In the genomic region with DNA sequence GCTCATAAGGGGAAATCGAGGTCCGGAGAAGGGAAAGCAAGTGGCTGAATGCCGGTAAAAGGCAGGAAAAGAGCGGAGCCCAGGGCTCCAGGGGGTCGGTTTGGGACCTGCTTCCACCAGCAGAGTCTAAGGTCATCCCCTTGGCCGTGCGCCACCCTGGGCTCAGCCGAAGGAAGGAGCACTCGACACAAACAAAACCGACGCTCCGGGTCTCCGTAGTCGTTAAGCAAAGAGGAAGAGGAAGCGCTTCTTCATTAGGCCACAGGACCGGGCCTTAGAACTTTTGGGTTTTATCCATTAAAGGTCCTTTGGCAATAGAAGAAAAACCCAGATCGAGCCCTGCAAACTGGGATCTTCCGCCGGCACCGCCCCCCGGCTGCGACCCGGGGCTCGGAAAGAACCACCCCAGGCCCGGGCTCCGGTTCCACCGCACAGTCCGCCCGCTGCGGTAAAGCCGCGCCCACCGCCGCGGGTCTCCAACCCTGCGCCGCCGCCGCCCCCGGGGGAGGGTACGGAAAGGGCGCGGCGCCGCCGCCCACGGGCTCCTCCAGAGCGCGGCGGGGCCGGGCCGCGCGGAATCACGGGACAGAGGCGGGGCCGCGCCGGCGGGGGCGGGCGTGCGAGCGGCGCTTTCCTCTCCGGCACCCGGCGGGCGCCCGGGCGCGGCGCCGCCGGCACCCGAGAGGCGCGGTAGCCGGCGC, we compare ENCODE assay signal across 1 cellular context.
TF ChIP-seq lines count a peak whose summit lies in the region.

A gene (plus strand): TSS at position 629 of the 701 bp plus-strand sequence. CDS start 189 bp downstream, outside the sequence.

TF ChIP-seq in HepG2, 621 proteins besides CTCF, POLR2A, EP300 and RAD21 (continued from another document and continues in another):
- TF ChIP-seq, protein P1, sequence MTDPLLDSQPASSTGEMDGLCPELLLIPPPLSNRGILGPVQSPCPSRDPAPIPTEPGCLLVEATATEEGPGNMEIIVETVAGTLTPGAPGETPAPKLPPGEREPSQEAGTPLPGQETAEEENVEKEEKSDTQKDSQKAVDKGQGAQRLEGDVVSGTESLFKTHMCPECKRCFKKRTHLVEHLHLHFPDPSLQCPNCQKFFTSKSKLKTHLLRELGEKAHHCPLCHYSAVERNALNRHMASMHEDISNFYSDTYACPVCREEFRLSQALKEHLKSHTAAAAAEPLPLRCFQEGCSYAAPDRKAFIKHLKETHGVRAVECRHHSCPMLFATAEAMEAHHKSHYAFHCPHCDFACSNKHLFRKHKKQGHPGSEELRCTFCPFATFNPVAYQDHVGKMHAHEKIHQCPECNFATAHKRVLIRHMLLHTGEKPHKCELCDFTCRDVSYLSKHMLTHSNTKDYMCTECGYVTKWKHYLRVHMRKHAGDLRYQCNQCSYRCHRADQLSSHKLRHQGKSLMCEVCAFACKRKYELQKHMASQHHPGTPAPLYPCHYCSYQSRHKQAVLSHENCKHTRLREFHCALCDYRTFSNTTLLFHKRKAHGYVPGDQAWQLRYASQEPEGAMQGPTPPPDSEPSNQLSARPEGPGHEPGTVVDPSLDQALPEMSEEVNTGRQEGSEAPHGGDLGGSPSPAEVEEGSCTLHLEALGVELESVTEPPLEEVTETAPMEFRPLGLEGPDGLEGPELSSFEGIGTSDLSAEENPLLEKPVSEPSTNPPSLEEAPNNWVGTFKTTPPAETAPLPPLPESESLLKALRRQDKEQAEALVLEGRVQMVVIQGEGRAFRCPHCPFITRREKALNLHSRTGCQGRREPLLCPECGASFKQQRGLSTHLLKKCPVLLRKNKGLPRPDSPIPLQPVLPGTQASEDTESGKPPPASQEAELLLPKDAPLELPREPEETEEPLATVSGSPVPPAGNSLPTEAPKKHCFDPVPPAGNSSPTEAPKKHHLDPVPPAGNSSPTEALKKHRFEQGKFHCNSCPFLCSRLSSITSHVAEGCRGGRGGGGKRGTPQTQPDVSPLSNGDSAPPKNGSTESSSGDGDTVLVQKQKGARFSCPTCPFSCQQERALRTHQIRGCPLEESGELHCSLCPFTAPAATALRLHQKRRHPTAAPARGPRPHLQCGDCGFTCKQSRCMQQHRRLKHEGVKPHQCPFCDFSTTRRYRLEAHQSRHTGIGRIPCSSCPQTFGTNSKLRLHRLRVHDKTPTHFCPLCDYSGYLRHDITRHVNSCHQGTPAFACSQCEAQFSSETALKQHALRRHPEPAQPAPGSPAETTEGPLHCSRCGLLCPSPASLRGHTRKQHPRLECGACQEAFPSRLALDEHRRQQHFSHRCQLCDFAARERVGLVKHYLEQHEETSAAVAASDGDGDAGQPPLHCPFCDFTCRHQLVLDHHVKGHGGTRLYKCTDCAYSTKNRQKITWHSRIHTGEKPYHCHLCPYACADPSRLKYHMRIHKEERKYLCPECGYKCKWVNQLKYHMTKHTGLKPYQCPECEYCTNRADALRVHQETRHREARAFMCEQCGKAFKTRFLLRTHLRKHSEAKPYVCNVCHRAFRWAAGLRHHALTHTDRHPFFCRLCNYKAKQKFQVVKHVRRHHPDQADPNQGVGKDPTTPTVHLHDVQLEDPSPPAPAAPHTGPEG (CRISPR knock-in tag; IDR thresholded peaks at IDR 0.05): no peak
- TF ChIP-seq, protein P2, sequence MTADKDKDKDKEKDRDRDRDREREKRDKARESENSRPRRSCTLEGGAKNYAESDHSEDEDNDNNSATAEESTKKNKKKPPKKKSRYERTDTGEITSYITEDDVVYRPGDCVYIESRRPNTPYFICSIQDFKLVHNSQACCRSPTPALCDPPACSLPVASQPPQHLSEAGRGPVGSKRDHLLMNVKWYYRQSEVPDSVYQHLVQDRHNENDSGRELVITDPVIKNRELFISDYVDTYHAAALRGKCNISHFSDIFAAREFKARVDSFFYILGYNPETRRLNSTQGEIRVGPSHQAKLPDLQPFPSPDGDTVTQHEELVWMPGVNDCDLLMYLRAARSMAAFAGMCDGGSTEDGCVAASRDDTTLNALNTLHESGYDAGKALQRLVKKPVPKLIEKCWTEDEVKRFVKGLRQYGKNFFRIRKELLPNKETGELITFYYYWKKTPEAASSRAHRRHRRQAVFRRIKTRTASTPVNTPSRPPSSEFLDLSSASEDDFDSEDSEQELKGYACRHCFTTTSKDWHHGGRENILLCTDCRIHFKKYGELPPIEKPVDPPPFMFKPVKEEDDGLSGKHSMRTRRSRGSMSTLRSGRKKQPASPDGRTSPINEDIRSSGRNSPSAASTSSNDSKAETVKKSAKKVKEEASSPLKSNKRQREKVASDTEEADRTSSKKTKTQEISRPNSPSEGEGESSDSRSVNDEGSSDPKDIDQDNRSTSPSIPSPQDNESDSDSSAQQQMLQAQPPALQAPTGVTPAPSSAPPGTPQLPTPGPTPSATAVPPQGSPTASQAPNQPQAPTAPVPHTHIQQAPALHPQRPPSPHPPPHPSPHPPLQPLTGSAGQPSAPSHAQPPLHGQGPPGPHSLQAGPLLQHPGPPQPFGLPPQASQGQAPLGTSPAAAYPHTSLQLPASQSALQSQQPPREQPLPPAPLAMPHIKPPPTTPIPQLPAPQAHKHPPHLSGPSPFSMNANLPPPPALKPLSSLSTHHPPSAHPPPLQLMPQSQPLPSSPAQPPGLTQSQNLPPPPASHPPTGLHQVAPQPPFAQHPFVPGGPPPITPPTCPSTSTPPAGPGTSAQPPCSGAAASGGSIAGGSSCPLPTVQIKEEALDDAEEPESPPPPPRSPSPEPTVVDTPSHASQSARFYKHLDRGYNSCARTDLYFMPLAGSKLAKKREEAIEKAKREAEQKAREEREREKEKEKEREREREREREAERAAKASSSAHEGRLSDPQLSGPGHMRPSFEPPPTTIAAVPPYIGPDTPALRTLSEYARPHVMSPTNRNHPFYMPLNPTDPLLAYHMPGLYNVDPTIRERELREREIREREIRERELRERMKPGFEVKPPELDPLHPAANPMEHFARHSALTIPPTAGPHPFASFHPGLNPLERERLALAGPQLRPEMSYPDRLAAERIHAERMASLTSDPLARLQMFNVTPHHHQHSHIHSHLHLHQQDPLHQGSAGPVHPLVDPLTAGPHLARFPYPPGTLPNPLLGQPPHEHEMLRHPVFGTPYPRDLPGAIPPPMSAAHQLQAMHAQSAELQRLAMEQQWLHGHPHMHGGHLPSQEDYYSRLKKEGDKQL (CRISPR knock-in tag; IDR thresholded peaks at IDR 0.05; ENCODE audit: low read depth): no peak
- peak; percentile 80; the same call in 1 of the 2 replicates for TF ChIP-seq SIN3A (IDR thresholded peaks at IDR 0.05; ENCODE audit: borderline replicate concordance, low read depth, low read length)
- TF ChIP-seq ZNF496 (CRISPR knock-in tag; IDR thresholded peaks at IDR 0.05; ENCODE audit: insufficient replicate concordance): no peak
- no peak for TF ChIP-seq ZNF546 (CRISPR knock-in tag; conservative IDR thresholded peaks at IDR 0.05)
- 0 out of 2 replicates have a peak, but pooled peaks have one; percentile 2 for TF ChIP-seq KDM2A (CRISPR knock-in tag; IDR thresholded peaks at IDR 0.05; ENCODE audit: borderline replicate concordance, low read depth)
- peak; percentile 66; the same call in 1 of the 2 replicates for TF ChIP-seq ZNF607 (CRISPR knock-in tag; IDR thresholded peaks at IDR 0.05; ENCODE audit: borderline replicate concordance)
- peak; percentile 61 for TF ChIP-seq YY1 (IDR thresholded peaks at IDR 0.05; ENCODE audit: insufficient read depth, insufficient replicate concordance, low read depth, low read length)
- TF ChIP-seq, protein P3, sequence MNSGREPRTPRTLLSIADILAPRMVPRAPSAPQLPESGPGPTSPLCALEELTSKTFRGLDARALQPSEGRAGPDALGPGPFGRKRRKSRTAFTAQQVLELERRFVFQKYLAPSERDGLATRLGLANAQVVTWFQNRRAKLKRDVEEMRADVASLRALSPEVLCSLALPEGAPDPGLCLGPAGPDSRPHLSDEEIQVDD (CRISPR knock-in tag; IDR thresholded peaks at IDR 0.05; ENCODE audit: borderline replicate concordance): no peak
- TF ChIP-seq ZNF775 (CRISPR knock-in tag; IDR thresholded peaks at IDR 0.05; ENCODE audit: borderline replicate concordance): 0 out of 2 replicates have a peak, but pooled peaks have one; percentile 38
- TF ChIP-seq, protein P4, sequence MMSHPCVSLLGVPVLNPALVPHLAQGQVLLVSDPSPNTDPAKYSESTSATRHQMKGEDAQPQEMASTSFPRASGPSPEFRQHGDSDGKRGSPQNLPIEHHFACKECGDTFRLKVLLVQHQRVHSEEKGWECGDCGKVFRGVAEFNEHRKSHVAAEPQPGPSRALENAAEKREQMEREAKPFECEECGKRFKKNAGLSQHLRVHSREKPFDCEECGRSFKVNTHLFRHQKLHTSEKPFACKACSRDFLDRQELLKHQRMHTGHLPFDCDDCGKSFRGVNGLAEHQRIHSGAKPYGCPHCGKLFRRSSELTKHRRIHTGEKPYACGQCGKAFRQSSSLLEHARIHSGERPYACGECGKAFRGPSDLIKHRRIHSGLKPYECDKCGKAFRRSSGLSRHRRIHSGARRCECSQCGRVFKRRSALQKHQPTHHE (CRISPR knock-in tag; IDR thresholded peaks at IDR 0.05; ENCODE audit: borderline replicate concordance): peak; percentile 16; the same call in 1 of the 2 replicates
- TF ChIP-seq MTF1 (CRISPR knock-in tag; IDR thresholded peaks at IDR 0.05): 0 out of 2 replicates have a peak, but pooled peaks have one; percentile 48
- TF ChIP-seq ZNF331 (CRISPR knock-in tag; IDR thresholded peaks at IDR 0.05): peak; percentile 10; the same call in 1 of the 2 replicates
- no peak for TF ChIP-seq ZNF232 (CRISPR knock-in tag; IDR thresholded peaks at IDR 0.05; ENCODE audit: borderline replicate concordance)
- TF ChIP-seq CHCHD3 (CRISPR knock-in tag; IDR thresholded peaks at IDR 0.05): no peak
- TF ChIP-seq, protein P5, sequence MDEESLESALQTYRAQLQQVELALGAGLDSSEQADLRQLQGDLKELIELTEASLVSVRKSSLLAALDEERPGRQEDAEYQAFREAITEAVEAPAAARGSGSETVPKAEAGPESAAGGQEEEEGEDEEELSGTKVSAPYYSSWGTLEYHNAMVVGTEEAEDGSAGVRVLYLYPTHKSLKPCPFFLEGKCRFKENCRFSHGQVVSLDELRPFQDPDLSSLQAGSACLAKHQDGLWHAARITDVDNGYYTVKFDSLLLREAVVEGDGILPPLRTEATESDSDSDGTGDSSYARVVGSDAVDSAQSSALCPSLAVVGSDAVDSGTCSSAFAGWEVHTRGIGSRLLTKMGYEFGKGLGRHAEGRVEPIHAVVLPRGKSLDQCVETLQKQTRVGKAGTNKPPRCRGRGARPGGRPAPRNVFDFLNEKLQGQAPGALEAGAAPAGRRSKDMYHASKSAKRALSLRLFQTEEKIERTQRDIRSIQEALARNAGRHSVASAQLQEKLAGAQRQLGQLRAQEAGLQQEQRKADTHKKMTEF (CRISPR knock-in tag; IDR thresholded peaks at IDR 0.05): peak; percentile 31; the same call in 1 of the 2 replicates
- peak; percentile 67; the same call in 1 of the 2 replicates for TF ChIP-seq PHF21A (CRISPR knock-in tag; IDR thresholded peaks at IDR 0.05)
- TF ChIP-seq KMT2B (CRISPR knock-in tag; IDR thresholded peaks at IDR 0.05): no peak
- TF ChIP-seq IKZF4 (CRISPR knock-in tag; IDR thresholded peaks at IDR 0.05; ENCODE audit: borderline replicate concordance, low read depth, not compliant biosample characterization): peak; percentile 16
- TF ChIP-seq SRSF4 (IDR thresholded peaks at IDR 0.05; ENCODE audit: low read depth, low read length, poor library complexity, severe bottlenecking): no peak
- TF ChIP-seq ATF7 (IDR thresholded peaks at IDR 0.05): no peak
- TF ChIP-seq ATF7 (CRISPR knock-in tag; IDR thresholded peaks at IDR 0.05): peak; percentile 36; the same call in 1 of the 2 replicates
- TF ChIP-seq, protein P6, sequence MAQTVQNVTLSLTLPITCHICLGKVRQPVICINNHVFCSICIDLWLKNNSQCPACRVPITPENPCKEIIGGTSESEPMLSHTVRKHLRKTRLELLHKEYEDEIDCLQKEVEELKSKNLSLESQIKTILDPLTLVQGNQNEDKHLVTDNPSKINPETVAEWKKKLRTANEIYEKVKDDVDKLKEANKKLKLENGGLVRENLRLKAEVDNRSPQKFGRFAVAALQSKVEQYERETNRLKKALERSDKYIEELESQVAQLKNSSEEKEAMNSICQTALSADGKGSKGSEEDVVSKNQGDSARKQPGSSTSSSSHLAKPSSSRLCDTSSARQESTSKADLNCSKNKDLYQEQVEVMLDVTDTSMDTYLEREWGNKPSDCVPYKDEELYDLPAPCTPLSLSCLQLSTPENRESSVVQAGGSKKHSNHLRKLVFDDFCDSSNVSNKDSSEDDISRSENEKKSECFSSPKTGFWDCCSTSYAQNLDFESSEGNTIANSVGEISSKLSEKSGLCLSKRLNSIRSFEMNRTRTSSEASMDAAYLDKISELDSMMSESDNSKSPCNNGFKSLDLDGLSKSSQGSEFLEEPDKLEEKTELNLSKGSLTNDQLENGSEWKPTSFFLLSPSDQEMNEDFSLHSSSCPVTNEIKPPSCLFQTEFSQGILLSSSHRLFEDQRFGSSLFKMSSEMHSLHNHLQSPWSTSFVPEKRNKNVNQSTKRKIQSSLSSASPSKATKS (CRISPR knock-in tag; IDR thresholded peaks at IDR 0.05): no peak
- TF ChIP-seq, protein P7, sequence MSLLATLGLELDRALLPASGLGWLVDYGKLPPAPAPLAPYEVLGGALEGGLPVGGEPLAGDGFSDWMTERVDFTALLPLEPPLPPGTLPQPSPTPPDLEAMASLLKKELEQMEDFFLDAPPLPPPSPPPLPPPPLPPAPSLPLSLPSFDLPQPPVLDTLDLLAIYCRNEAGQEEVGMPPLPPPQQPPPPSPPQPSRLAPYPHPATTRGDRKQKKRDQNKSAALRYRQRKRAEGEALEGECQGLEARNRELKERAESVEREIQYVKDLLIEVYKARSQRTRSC (CRISPR knock-in tag; IDR thresholded peaks at IDR 0.05; ENCODE audit: low read depth): no peak
- 0 out of 2 replicates have a peak, but pooled peaks have one; percentile 12 for TF ChIP-seq TGIF2 (CRISPR knock-in tag; IDR thresholded peaks at IDR 0.05)
- peak; percentile 15; the same call in 1 of the 2 replicates for TF ChIP-seq ZMYM4 (CRISPR knock-in tag; IDR thresholded peaks at IDR 0.05)
- TF ChIP-seq, protein P8, sequence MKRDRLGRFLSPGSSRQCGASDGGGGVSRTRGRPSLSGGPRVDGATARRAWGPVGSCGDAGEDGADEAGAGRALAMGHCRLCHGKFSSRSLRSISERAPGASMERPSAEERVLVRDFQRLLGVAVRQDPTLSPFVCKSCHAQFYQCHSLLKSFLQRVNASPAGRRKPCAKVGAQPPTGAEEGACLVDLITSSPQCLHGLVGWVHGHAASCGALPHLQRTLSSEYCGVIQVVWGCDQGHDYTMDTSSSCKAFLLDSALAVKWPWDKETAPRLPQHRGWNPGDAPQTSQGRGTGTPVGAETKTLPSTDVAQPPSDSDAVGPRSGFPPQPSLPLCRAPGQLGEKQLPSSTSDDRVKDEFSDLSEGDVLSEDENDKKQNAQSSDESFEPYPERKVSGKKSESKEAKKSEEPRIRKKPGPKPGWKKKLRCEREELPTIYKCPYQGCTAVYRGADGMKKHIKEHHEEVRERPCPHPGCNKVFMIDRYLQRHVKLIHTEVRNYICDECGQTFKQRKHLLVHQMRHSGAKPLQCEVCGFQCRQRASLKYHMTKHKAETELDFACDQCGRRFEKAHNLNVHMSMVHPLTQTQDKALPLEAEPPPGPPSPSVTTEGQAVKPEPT (CRISPR knock-in tag; IDR thresholded peaks at IDR 0.05; ENCODE audit: low read depth): peak; percentile 29; the same call in 1 of the 2 replicates
